Comparison of ENCODE assay signal across 8 cellular contexts in the genomic region with DNA sequence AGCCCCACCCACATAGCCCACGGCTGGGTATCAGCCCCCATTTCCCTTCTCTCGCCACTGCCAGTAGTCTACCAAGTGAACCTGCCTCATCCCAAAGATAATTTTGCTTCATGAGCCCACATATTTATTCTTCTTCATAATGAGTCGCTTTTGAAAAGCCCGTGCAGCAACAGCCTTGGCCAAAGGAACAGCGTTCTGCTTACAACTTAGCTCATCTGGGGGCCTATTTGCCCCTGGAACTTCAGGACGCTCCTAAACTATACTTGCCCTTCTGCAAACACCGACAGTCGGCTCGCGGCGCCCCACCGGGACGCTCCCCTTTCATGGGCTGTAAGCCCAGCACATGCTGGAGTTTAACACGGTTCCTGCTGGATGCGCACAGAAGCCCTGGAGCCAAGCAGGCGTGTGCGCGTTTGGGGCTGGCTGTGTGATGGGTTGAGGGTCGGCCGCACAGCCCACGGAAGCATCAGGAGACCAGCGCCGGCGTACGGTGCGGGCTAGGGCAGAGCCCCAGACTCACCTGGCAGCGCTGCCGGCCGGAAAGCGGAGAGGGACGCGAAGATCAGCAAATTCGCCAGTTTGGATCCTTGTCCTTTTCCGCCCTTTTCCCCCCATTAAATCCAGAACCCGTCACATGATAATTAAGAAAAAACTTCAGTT. TPM values are rescaled to one million over a fixed set of nuclear protein-coding genes. Genes with fewer than 3 reads are reported as not detected.
DNase-seq lines count a peak whose midpoint lies in the region; ATAC-seq and TF ChIP-seq lines count a peak whose summit lies in the region.

No MANE protein-coding gene starts in this region.

- H3K9me3 ChIP-seq in T-helper 17 cell (ENCODE audit: control insufficient read depth, low read length, poor library complexity, severe bottlenecking) (no peaks in the 10 kb centered on the region), parathyroid adenoma (ENCODE audit: control insufficient read depth, low read length) (no peaks in the 10 kb centered on the region)

- peak overlapping the region; percentile 72 for H3K4me3 ChIP-seq in BJ (ENCODE audit: low read depth, low read length)
- H3K4me3 ChIP-seq in parathyroid adenoma (ENCODE audit: low read depth, low read length) = peak overlapping the region; percentile 96

- DNase-seq in BJ (ENCODE audit: low read depth) (no peak), T-helper 17 cell (no peak), foreskin keratinocyte (no peak), DMS79 (lab: John Stamatoyannopoulos, UW) (no peak), cerebellum (ENCODE audit: low spot score) (no peak)

- H3K27ac Mint-ChIP-seq in T-helper 17 cell = peak overlapping the region; percentile 99

- no peaks in the 10 kb centered on the region for H3K27me3 Mint-ChIP-seq in T-helper 17 cell

- H3K27ac ChIP-seq in foreskin keratinocyte (peak overlapping the region; percentile 50), parathyroid adenoma (peak overlapping the region; percentile 76)

- peaks cover 51% of the 10 kb centered on the region for H3K4me1 Mint-ChIP-seq in T-helper 17 cell

- peaks cover 10% of the 10 kb centered on the region for H3K79me2 ChIP-seq in parathyroid adenoma

- H3K36me3 ChIP-seq in BJ (ENCODE audit: control insufficient read depth, insufficient read depth, low read length) (no peaks in the 10 kb centered on the region), parathyroid adenoma (ENCODE audit: control insufficient read depth, insufficient read depth, low read length) (no peaks in the 10 kb centered on the region)

- TF ChIP-seq CTCF in BJ (IDR thresholded peaks at IDR 0.05; ENCODE audit: insufficient read depth, low read depth, low read length) (no peak), foreskin keratinocyte (conservative IDR thresholded peaks at IDR 0.05) (no peak), parathyroid adenoma (IDR thresholded peaks at IDR 0.05) (no peak)

- H3K27me3 ChIP-seq in BJ (ENCODE audit: control insufficient read depth, insufficient read depth, low read length) (no peaks in the 10 kb centered on the region), foreskin keratinocyte (no peaks in the 10 kb centered on the region), parathyroid adenoma (ENCODE audit: control insufficient read depth, insufficient read depth, low read length) (no peaks in the 10 kb centered on the region)

- H2AFZ ChIP-seq in parathyroid adenoma = peak overlapping the region; percentile 91

- H3K4me3 Mint-ChIP-seq in T-helper 17 cell = peak overlapping the region; percentile 97

- H3K4me1 ChIP-seq in foreskin keratinocyte (peaks cover 6% of the 10 kb centered on the region), parathyroid adenoma (peaks cover 16% of the 10 kb centered on the region)

- POLR2A ChIA-PET in BJ (lab: Charles Lee) = interaction anchor here (0.5 kb wide), 1 partner anchor 285 kb away, joined by 6 read pairs; no protein-coding TSS in a partner anchor

- ATAC-seq in GM19023 (IDR thresholded peaks at IDR 0.05; ENCODE audit: unreplicated experiment) (peak; percentile 33), HG03064 (IDR thresholded peaks at IDR 0.05; ENCODE audit: low read depth, unreplicated experiment) (peak; percentile 28), T-helper 17 cell (peak; percentile 30), foreskin keratinocyte (peak; percentile 39)

- peak overlapping the region; percentile 48 for H3K9ac ChIP-seq in parathyroid adenoma

- H3K4me2 ChIP-seq in parathyroid adenoma (ENCODE audit: low read length) = peak overlapping the region; percentile 74

- peaks cover 8% of the 10 kb centered on the region for H3K36me3 Mint-ChIP-seq in T-helper 17 cell (ENCODE audit: low read depth)

- CTCF ChIA-PET in BJ (lab: Yijun Ruan, JAX) = interaction anchor here (0.6 to 1.5 kb wide), 4 partner anchors 12 to 50 kb away, joined by 3 to 5 read pairs (median 4); no protein-coding TSS in a partner anchor

RNA-seq across cellular contexts. Expression of gene TMEM60, which starts 0.4 kb away (rescaled TPM):
- 17.9 and 31.4 TPM in 2 replicates for polyA plus RNA-seq in BJ (2011; rRNA removed)
- polyA minus RNA-seq in BJ (2011; rRNA and poly(A)+ RNA removed) = 5.9 and 6.2 TPM in 2 replicates
- 1 to 10 TPM; 5.0 to 6.3 TPM for total RNA-seq in T-helper 17 cell
- 16.9 and 20.6 TPM in 2 replicates for total RNA-seq in foreskin keratinocyte
- 23.8 TPM in 2 replicates for polyA plus RNA-seq in foreskin keratinocyte
- 9.6 TPM for total RNA-seq in cerebellum

RNA-seq across cellular contexts. Expression of gene PHTF2, which starts 0.7 kb away (rescaled TPM):
- polyA plus RNA-seq in BJ (2011; rRNA removed) (27.8 and 45.8 TPM in 2 replicates), foreskin keratinocyte (5.6 and 7.7 TPM in 2 replicates)
- 14.7 and 25.0 TPM in 2 replicates for polyA minus RNA-seq in BJ (2011; rRNA and poly(A)+ RNA removed)
- total RNA-seq in T-helper 17 cell (10 to 100 TPM; 68.1 to 69.9 TPM), foreskin keratinocyte (24.6 and 27.4 TPM in 2 replicates), cerebellum (35.1 TPM)
